ENCODE assay signal across 8 cellular contexts in the genomic region with DNA sequence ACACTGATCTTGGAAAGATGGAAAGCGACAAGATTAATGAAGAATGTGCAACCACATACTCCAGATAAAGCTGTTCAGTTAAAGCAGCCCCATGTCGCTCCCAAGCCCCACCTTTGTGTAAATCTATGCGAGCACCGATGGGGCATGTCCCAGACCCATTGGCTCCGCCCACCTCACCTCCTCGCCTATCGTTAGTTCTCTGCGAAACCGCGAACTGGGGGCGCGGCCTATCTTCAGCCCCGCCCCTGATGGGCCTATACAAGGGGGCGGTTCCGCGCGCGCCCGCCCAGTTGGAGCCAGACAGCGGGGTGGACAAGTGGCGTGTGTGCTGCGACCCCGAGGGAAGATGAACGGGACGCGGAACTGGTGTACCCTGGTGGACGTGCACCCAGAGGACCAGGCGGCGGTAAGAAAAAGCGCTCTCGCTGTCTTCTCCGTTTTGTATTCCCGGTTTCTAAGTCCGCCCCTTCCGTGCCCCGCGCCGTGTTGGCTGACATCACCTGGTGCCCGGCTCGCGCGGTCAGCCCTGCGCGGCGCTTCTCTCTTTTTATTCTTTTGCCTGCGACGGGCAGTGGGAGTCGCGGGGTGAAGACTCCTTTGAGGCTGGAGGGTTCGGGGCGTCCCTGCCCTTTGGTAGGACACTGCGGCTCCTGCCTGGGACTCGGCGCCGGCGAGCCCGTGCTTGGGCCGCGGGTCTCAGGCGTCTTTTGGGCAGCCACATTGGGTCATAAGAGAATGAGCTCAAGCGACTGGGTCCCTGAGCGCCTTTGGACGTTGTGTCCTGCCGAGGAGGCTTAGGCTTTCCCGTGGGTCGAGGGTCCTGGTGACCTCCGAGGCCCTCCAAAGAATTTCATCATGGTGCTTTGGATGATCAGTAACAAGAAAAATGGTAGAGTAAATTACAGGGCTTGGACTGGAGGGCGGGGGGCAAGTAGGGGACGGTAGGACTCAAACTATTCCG. TPM values are rescaled to one million over a fixed set of nuclear protein-coding genes. Genes with fewer than 3 reads are reported as not detected.
DNase-seq lines count a peak whose midpoint lies in the region; ATAC-seq, FAIRE-seq and TF ChIP-seq lines count a peak whose summit lies in the region.

A gene with protein sequence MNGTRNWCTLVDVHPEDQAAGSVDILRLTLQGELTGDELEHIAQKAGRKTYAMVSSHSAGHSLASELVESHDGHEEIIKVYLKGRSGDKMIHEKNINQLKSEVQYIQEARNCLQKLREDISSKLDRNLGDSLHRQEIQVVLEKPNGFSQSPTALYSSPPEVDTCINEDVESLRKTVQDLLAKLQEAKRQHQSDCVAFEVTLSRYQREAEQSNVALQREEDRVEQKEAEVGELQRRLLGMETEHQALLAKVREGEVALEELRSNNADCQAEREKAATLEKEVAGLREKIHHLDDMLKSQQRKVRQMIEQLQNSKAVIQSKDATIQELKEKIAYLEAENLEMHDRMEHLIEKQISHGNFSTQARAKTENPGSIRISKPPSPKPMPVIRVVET (plus strand): TSS at position 289 of the 961 bp plus-strand sequence. CDS start 58 bp downstream, at position 347.

- H3K36me3 ChIP-seq in OCI-LY1 (ENCODE audit: insufficient read depth, low read length) (no peaks in the 10 kb centered on the region), mucosa of rectum (ENCODE audit: control insufficient read depth in 2 of 2, insufficient read depth in 2 of 2, low read length in 2 of 2) (peaks cover 25 to 27% of the 10 kb centered on the region in 2 donors)

- ATAC-seq in GM21367 (IDR thresholded peaks at IDR 0.05; ENCODE audit: unreplicated experiment), result peak; percentile 81

- H3F3A ChIP-seq in OCI-LY1 (ENCODE audit: insufficient read depth, low read length), result no peaks in the 10 kb centered on the region

- no peaks in the 10 kb centered on the region for H3K9me3 ChIP-seq in OCI-LY1 (ENCODE audit: low read length)
- no peaks in the 10 kb centered on the region for H3K9me3 ChIP-seq in mucosa of rectum (ENCODE audit: control insufficient read depth in 2 of 2, low read length in 2 of 2)

- H3K4me1 ChIP-seq in OCI-LY1 (ENCODE audit: insufficient read depth, low read length, severe bottlenecking) (peaks cover 22% of the 10 kb centered on the region), mucosa of rectum (ENCODE audit: control insufficient read depth in 2 of 2, insufficient read depth in 2 of 2, low read length in 2 of 2) (peaks cover 10 to 29% of the 10 kb centered on the region in 2 donors)

- H3K27ac ChIP-seq in OCI-LY1 (ENCODE audit: low read depth, low read length, poor library complexity, severe bottlenecking), result peak within 1 kb of the TSS; percentile 93
- peak within 1 kb of the TSS; percentile 97 to 99 for H3K27ac ChIP-seq in mucosa of rectum (ENCODE audit: low read depth in 2 of 2, low read length in 2 of 2)

- no peak within 1 kb of the TSS for H2AFZ ChIP-seq in OCI-LY1 (ENCODE audit: low read length)

- no peaks in the 10 kb centered on the region for H3K27me3 ChIP-seq in OCI-LY1 (ENCODE audit: insufficient read depth, low read length)
- H3K27me3 ChIP-seq in mucosa of rectum (ENCODE audit: control insufficient read depth in 2 of 2, insufficient read depth in 2 of 2, low read length in 2 of 2), result no peaks in the 10 kb centered on the region

- H3K4me3 ChIP-seq in OCI-LY1 (ENCODE audit: low read depth, low read length, poor library complexity, severe bottlenecking) (peak within 1 kb of the TSS; percentile 73), epithelial cell of proximal tubule (ENCODE audit: low read depth, low read length) (peak within 1 kb of the TSS; percentile 83), mucosa of rectum (ENCODE audit: low read length in 2 of 2) (peak within 1 kb of the TSS; percentile 86 to 88)

- no peaks in the 10 kb centered on the region for H3K9me2 ChIP-seq in OCI-LY1 (ENCODE audit: low read depth, low read length)

- FAIRE-seq in HTR-8/SVneo (lab: Jason Lieb, UNC), result peak; percentile 52

- H3K9ac ChIP-seq in OCI-LY1 (ENCODE audit: low read length), result peak within 1 kb of the TSS; percentile 63
- peak within 1 kb of the TSS; percentile 92 to 98 for H3K9ac ChIP-seq in mucosa of rectum (ENCODE audit: low read depth in 1 of 2, low read length in 2 of 2)

- H3K4me2 ChIP-seq in OCI-LY1 (ENCODE audit: low read length), result peak within 1 kb of the TSS; percentile 69

- no peaks in the 10 kb centered on the region for H4K20me1 ChIP-seq in OCI-LY1 (ENCODE audit: insufficient read depth, low read length)

- DNase-seq in COLO829 (ENCODE audit: low spot score), result peak; percentile 93
- peak; percentile 81 for DNase-seq in HTR-8/SVneo (ENCODE audit: insufficient read length, low spot score)
- DNase-seq in activated T-cell treated with anti-CD3 and anti-CD28 coated beads for 4 hours, result peak; percentile 92
- peak; percentile 59 for DNase-seq in epithelial cell of proximal tubule (ENCODE audit: low read depth)
- DNase-seq in stimulated activated CD8-positive, alpha-beta memory T cell treated with anti-CD3 and anti-CD28 coated beads, Interleukin-4, amount 100 ng/mL, for 48 hours, result peak; percentile 97

- H3K79me2 ChIP-seq in OCI-LY1 (ENCODE audit: insufficient read depth, low read length), result no peaks in the 10 kb centered on the region

- TF ChIP-seq CTCF in OCI-LY1 (IDR thresholded peaks at IDR 0.05; ENCODE audit: low read length), result no peak
- TF ChIP-seq CTCF in epithelial cell of proximal tubule (conservative IDR thresholded peaks at IDR 0.05; ENCODE audit: low read depth, low read length), result no peak

RNA-seq across cellular contexts. Expression of the gene that starts here (rescaled TPM):
- 33.5 and 39.2 TPM in 2 replicates for total RNA-seq in epithelial cell of proximal tubule

Comparison
In these comparisons a context has a peak if more than half of its experiments do, and no peak if none do; other contexts are left out.
1. Peak in every context shown above with its lines: DNase-seq, ATAC-seq, H3K4me3 ChIP-seq and H3K27ac ChIP-seq.